ENCODE assay signal across 10 cellular contexts in the genomic region with DNA sequence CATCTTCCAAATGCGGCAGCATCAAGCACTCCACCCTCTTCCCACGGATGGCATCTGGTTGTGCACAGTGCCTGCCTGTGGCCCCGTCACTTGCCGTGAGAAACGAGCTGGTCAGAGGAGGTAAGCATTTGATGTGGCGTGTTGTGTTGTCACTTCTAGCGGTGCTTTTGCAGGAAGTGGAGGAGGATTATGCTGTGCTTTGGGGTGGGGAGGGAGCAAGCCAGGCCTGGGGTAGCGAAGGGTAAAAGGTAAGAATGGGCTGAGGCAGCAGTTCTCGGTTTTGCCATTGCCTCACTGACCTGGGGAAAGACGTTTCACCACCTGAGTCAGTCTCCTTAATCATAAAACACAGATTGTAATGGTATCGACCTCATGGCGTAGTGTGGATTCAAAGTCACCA. TPM values are rescaled to one million over a fixed set of nuclear protein-coding genes. Genes with fewer than 3 reads are reported as not detected.
DNase-seq lines count a peak whose midpoint lies in the region; ATAC-seq and TF ChIP-seq lines count a peak whose summit lies in the region.
"Had no signal": no experiment of that assay in that cellular context is flagged by ENCODE, and none has a peak within 500 bp of the region (broad histone marks: within the 10 kb centered on the region; RNA-seq: fewer than 3 reads in every experiment).

No MANE protein-coding gene starts in this region.

- H3K9me3 Mint-ChIP-seq in T-helper 1 cell treated with Interleukin-12 subunit alpha and Interleukin-12 subunit beta and Interleukin-4 antibody, amounts not matched to agents 30 μg/mL and 1 μg/mL, for 36 hours = no peaks in the 10 kb centered on the region
- no peaks in the 10 kb centered on the region for H3K9me3 Mint-ChIP-seq in activated T-cell treated with anti-CD3 and anti-CD28 coated beads, Interleukin-2, amount 50 U/mL, for 72 hours
- no peaks in the 10 kb centered on the region for H3K9me3 Mint-ChIP-seq in natural killer cell treated with Interleukin-12 subunit alpha and Interleukin-12 subunit beta and Interleukin-15 and Interleukin-18, amount 100 ng/mL, for 72 hours

- H3K18ac ChIP-seq in mesenchymal stem cell (ENCODE audit: low read depth in 1 of 2, low read length in 2 of 2) = no peak overlapping the region

- H3K27ac ChIP-seq in mesenchymal stem cell (ENCODE audit: low read length, poor library complexity, severe bottlenecking) = no peak overlapping the region
- no peak overlapping the region for H3K27ac ChIP-seq in esophagus squamous epithelium
- H3K27ac ChIP-seq: colonic mucosa, lower lobe of right lung had no signal

- H2AFZ ChIP-seq in mesenchymal stem cell (ENCODE audit: low read depth, low read length) = no peak overlapping the region

- H3K4me1 ChIP-seq in mesenchymal stem cell (ENCODE audit: control insufficient read depth, insufficient read depth, low read depth, low read length) = peaks cover 24% of the 10 kb centered on the region
- H3K4me1 ChIP-seq in esophagus squamous epithelium = peaks cover 10 to 36% (median 19%) of the 10 kb centered on the region in 3 donors

- peak; percentile 67 to 71 for ATAC-seq in activated T-cell treated with anti-CD3 and anti-CD28 coated beads, Interleukin-2, amount 50 U/mL, for 72 hours (replicated peaks in 1 of 2)
- peak; percentile 13 to 62 for ATAC-seq in natural killer cell treated with Interleukin-12 subunit alpha and Interleukin-12 subunit beta and Interleukin-15 and Interleukin-18, amount 100 ng/mL, for 72 hours
- no peak for ATAC-seq in GM21717 (IDR thresholded peaks at IDR 0.05; ENCODE audit: unreplicated experiment)
- ATAC-seq: lower lobe of right lung had no signal

- H4K91ac ChIP-seq in mesenchymal stem cell (ENCODE audit: low read length) = no peak overlapping the region

- H3K9ac ChIP-seq in mesenchymal stem cell (ENCODE audit: low read length) = no peak overlapping the region

- no peak overlapping the region for H3K4ac ChIP-seq in mesenchymal stem cell (ENCODE audit: low read depth in 1 of 2, low read length in 2 of 2)

- no peaks in the 10 kb centered on the region for H3K27me3 Mint-ChIP-seq in T-helper 1 cell treated with Interleukin-12 subunit alpha and Interleukin-12 subunit beta and Interleukin-4 antibody, amounts not matched to agents 30 μg/mL and 1 μg/mL, for 36 hours (ENCODE audit: low read depth)
- no peaks in the 10 kb centered on the region for H3K27me3 Mint-ChIP-seq in activated T-cell treated with anti-CD3 and anti-CD28 coated beads, Interleukin-2, amount 50 U/mL, for 72 hours (ENCODE audit: low read depth)
- peaks cover 0 to 5% of the 10 kb centered on the region in 2 donors for H3K27me3 Mint-ChIP-seq in natural killer cell treated with Interleukin-12 subunit alpha and Interleukin-12 subunit beta and Interleukin-15 and Interleukin-18, amount 100 ng/mL, for 72 hours

- TF ChIP-seq CTCF in esophagus squamous epithelium (IDR thresholded peaks at IDR 0.05) = no peak

- peak; percentile 85 to 89 for DNase-seq in activated T-cell treated with anti-CD3 and anti-CD28 coated beads, Interleukin-2, amount 50 U/mL, for 72 hours
- DNase-seq in natural killer cell treated with Interleukin-12 subunit alpha and Interleukin-12 subunit beta and Interleukin-15 and Interleukin-18, amount 100 ng/mL, for 72 hours (ENCODE audit: low spot score) = no peak
- DNase-seq in stimulated activated naive CD4-positive, alpha-beta T cell (lab: John Stamatoyannopoulos, UW) = peak; percentile 51 to 81 (median 68)
- DNase-seq in SIG-M5 treated with dmso at 0.1 percent for 504 hours (lab: John Stamatoyannopoulos, UW; ENCODE audit: unreplicated experiment) (no peak), mesenchymal stem cell (no peak), esophagus squamous epithelium (lab: John Stamatoyannopoulos, UW) (no peak)
- DNase-seq: colonic mucosa, lower lobe of right lung had no signal

- H3K79me1 ChIP-seq in mesenchymal stem cell (replicated peaks; ENCODE audit: low read length, poor library complexity, severe bottlenecking) = peaks cover 41% of the 10 kb centered on the region

- no peaks in the 10 kb centered on the region for H3K9me3 ChIP-seq in mesenchymal stem cell (ENCODE audit: control insufficient read depth, low read length)
- H3K9me3 ChIP-seq in esophagus squamous epithelium = no peaks in the 10 kb centered on the region
- H3K9me3 ChIP-seq: colonic mucosa, lower lobe of right lung had no signal

- H3K14ac ChIP-seq in mesenchymal stem cell (ENCODE audit: low read length in 2 of 2) = no peak overlapping the region

- H3K36me3 Mint-ChIP-seq in T-helper 1 cell treated with Interleukin-12 subunit alpha and Interleukin-12 subunit beta and Interleukin-4 antibody, amounts not matched to agents 30 μg/mL and 1 μg/mL, for 36 hours (ENCODE audit: low read depth) = peaks cover 27% of the 10 kb centered on the region
- H3K36me3 Mint-ChIP-seq in activated T-cell treated with anti-CD3 and anti-CD28 coated beads, Interleukin-2, amount 50 U/mL, for 72 hours (ENCODE audit: insufficient read depth in 2 of 2) = peaks cover 8 to 14% of the 10 kb centered on the region in 2 donors
- H3K36me3 Mint-ChIP-seq in natural killer cell treated with Interleukin-12 subunit alpha and Interleukin-12 subunit beta and Interleukin-15 and Interleukin-18, amount 100 ng/mL, for 72 hours = no peaks in the 10 kb centered on the region

- no peak overlapping the region for H4K8ac ChIP-seq in mesenchymal stem cell (ENCODE audit: low read length)

- no peak overlapping the region for H2BK5ac ChIP-seq in mesenchymal stem cell (ENCODE audit: low read depth, low read length, poor library complexity, severe bottlenecking)

- TF ChIP-seq POLR2A in esophagus squamous epithelium (IDR thresholded peaks at IDR 0.05) = no peak

- H3K27me3 ChIP-seq in mesenchymal stem cell (ENCODE audit: control insufficient read depth in 1 of 2, insufficient read depth in 1 of 2, low read length in 2 of 2) (no peaks in the 10 kb centered on the region), esophagus squamous epithelium (no peaks in the 10 kb centered on the region)
- H3K27me3 ChIP-seq: colonic mucosa had no signal

- peak overlapping the region; percentile 93 for H3K27ac Mint-ChIP-seq in T-helper 1 cell treated with Interleukin-12 subunit alpha and Interleukin-12 subunit beta and Interleukin-4 antibody, amounts not matched to agents 30 μg/mL and 1 μg/mL, for 36 hours
- peak overlapping the region; percentile 94 for H3K27ac Mint-ChIP-seq in activated T-cell treated with anti-CD3 and anti-CD28 coated beads, Interleukin-2, amount 50 U/mL, for 72 hours
- peak overlapping the region; percentile 78 to 83 for H3K27ac Mint-ChIP-seq in natural killer cell treated with Interleukin-12 subunit alpha and Interleukin-12 subunit beta and Interleukin-15 and Interleukin-18, amount 100 ng/mL, for 72 hours

- peak overlapping the region; percentile 84 for H3K4me3 Mint-ChIP-seq in T-helper 1 cell treated with Interleukin-12 subunit alpha and Interleukin-12 subunit beta and Interleukin-4 antibody, amounts not matched to agents 30 μg/mL and 1 μg/mL, for 36 hours
- peak overlapping the region; percentile 91 to 99 for H3K4me3 Mint-ChIP-seq in activated T-cell treated with anti-CD3 and anti-CD28 coated beads, Interleukin-2, amount 50 U/mL, for 72 hours
- H3K4me3 Mint-ChIP-seq in natural killer cell treated with Interleukin-12 subunit alpha and Interleukin-12 subunit beta and Interleukin-15 and Interleukin-18, amount 100 ng/mL, for 72 hours = peak overlapping the region; percentile 76

- H3K4me1 Mint-ChIP-seq in T-helper 1 cell treated with Interleukin-12 subunit alpha and Interleukin-12 subunit beta and Interleukin-4 antibody, amounts not matched to agents 30 μg/mL and 1 μg/mL, for 36 hours (ENCODE audit: low read depth) = peaks cover 39% of the 10 kb centered on the region
- H3K4me1 Mint-ChIP-seq in activated T-cell treated with anti-CD3 and anti-CD28 coated beads, Interleukin-2, amount 50 U/mL, for 72 hours (ENCODE audit: low read depth) = peaks cover 62% of the 10 kb centered on the region
- H3K4me1 Mint-ChIP-seq in natural killer cell treated with Interleukin-12 subunit alpha and Interleukin-12 subunit beta and Interleukin-15 and Interleukin-18, amount 100 ng/mL, for 72 hours (ENCODE audit: low read depth in 2 of 2) = peaks cover 38 to 43% of the 10 kb centered on the region in 2 donors

- WGBS in mesenchymal stem cell = 96% methylated on average over 12 of the region's 12 CpGs
- 61 to 63% methylated on average over 9 to 12 of the region's 12 CpGs for WGBS in esophagus squamous epithelium, 2 donors

- intact Hi-C loops in esophagus squamous epithelium (cut with DNase I) = no loop called here

- no peak overlapping the region for H3K4me3 ChIP-seq in mesenchymal stem cell (ENCODE audit: insufficient read depth in 1 of 2, low read depth in 1 of 2, low read length in 2 of 2)
- H3K4me3 ChIP-seq in esophagus squamous epithelium = no peak overlapping the region
- H3K4me3 ChIP-seq: colonic mucosa, lower lobe of right lung had no signal

- H3K23ac ChIP-seq in mesenchymal stem cell (ENCODE audit: low read length in 2 of 2) = no peak overlapping the region

- H2BK12ac ChIP-seq in mesenchymal stem cell (ENCODE audit: low read length in 2 of 2) = no peak overlapping the region

- no peak overlapping the region for H2BK120ac ChIP-seq in mesenchymal stem cell (ENCODE audit: low read depth, low read length)

- H2BK15ac ChIP-seq in mesenchymal stem cell (ENCODE audit: low read depth, poor library complexity, severe bottlenecking) = no peak overlapping the region

- H2AK5ac ChIP-seq in mesenchymal stem cell (ENCODE audit: low read length, severe bottlenecking) = no peak overlapping the region

- no peak overlapping the region for H3K4me2 ChIP-seq in mesenchymal stem cell (ENCODE audit: low read length, poor library complexity, severe bottlenecking)

- H3K36me3 ChIP-seq in mesenchymal stem cell (ENCODE audit: control insufficient read depth in 1 of 2, insufficient read depth in 2 of 2, low read depth in 1 of 2, low read length in 2 of 2) (peaks cover 58 to 59% of the 10 kb centered on the region in 2 experiments), esophagus squamous epithelium (peaks cover 21 to 51% (median 33%) of the 10 kb centered on the region in 3 donors)

RNA-seq across cellular contexts. Expression of a gene that starts 2.3 kb away (rescaled TPM):
- 10 to 100 TPM; 47.3 to 52.1 TPM for total RNA-seq in activated T-cell treated with anti-CD3 and anti-CD28 coated beads, Interleukin-2, amount 50 U/mL, for 72 hours
- 10 to 100 TPM; 30.5 to 53.4 TPM for total RNA-seq in natural killer cell treated with Interleukin-12 subunit alpha and Interleukin-12 subunit beta and Interleukin-15 and Interleukin-18, amount 100 ng/mL, for 72 hours
- polyA plus RNA-seq in mesenchymal stem cell (2013, experiment 1 of 2) = 21.3 TPM
- 20.1 TPM for polyA plus RNA-seq in mesenchymal stem cell (2013, experiment 2 of 2)
- total RNA-seq in esophagus squamous epithelium = 10 to 100 TPM; 14.6 to 27.8 (median 18.4) TPM

RNA-seq across cellular contexts. Expression of a gene that starts 30.7 kb away (rescaled TPM):
- 10 to 100 TPM; 19.2 to 29.7 TPM for total RNA-seq in activated T-cell treated with anti-CD3 and anti-CD28 coated beads, Interleukin-2, amount 50 U/mL, for 72 hours
- total RNA-seq in natural killer cell treated with Interleukin-12 subunit alpha and Interleukin-12 subunit beta and Interleukin-15 and Interleukin-18, amount 100 ng/mL, for 72 hours = 10 to 100 TPM; 24.9 to 37.4 TPM
- polyA plus RNA-seq in mesenchymal stem cell (2013, experiment 1 of 2) = 14.0 TPM
- polyA plus RNA-seq in mesenchymal stem cell (2013, experiment 2 of 2) = 14.2 TPM
- total RNA-seq in esophagus squamous epithelium = 10 to 100 TPM; 17.3 to 39.1 (median 24.8) TPM

RNA-seq across cellular contexts. Expression of a gene that starts 44.9 kb away (rescaled TPM):
- total RNA-seq in activated T-cell treated with anti-CD3 and anti-CD28 coated beads, Interleukin-2, amount 50 U/mL, for 72 hours = not detected
- total RNA-seq in natural killer cell treated with Interleukin-12 subunit alpha and Interleukin-12 subunit beta and Interleukin-15 and Interleukin-18, amount 100 ng/mL, for 72 hours = not detected
- polyA plus RNA-seq in mesenchymal stem cell (2013, experiment 1 of 2) = not detected
- polyA plus RNA-seq in mesenchymal stem cell (2013, experiment 2 of 2) = not detected
- not detected for total RNA-seq in esophagus squamous epithelium

Comparison
In these comparisons a context has a peak if more than half of its experiments do, and no peak if none do; other contexts are left out.
1. DNase-seq: peak in activated T-cell treated with anti-CD3 and anti-CD28 coated beads, Interleukin-2, amount 50 U/mL, for 72 hours (2 of 2) and stimulated activated naive CD4-positive, alpha-beta T cell (6 of 6); none in natural killer cell treated with Interleukin-12 subunit alpha and Interleukin-12 subunit beta and Interleukin-15 and Interleukin-18, amount 100 ng/mL, for 72 hours (single experiment), SIG-M5 treated with dmso at 0.1 percent for 504 hours (single experiment), mesenchymal stem cell (single experiment) and esophagus squamous epithelium (single experiment).
2. Peak in every context shown above with its lines, with median percentiles within 50 percentile points of each other: H3K27ac Mint-ChIP-seq and H3K4me3 Mint-ChIP-seq.